Comparison of ENCODE assay signal across 12 cellular contexts in the genomic region with DNA sequence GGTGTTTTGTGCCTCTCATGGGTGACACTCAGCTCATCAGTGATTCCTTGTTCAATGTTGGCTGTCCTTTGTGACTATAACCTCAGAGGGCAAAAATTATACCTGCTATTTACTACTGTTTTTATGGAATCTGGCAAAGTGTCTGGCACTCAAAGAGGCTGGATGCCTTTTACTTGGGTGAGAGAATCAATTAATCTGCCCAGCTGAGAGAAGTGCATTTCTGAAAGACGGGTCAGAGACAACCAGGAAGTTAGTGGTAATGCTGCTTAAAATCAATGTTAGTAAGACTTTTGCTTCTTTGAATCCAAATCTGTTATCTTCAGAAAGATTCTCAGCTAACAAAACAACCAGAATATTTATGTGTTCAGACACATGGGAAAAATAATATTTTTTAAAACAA.
"Had no signal": no experiment of that assay in that cellular context is flagged by ENCODE, and none has a peak within 500 bp of the region (broad histone marks: within the 10 kb centered on the region; RNA-seq: fewer than 3 reads in every experiment).

No MANE protein-coding gene starts in this region.

- H3K4me3 ChIP-seq: breast epithelium, esophagus muscularis mucosa, ovary, tibial artery, vagina had no signal

- H3K27ac ChIP-seq: breast epithelium, esophagus muscularis mucosa, ovary, tibial artery, vagina had no signal

- H3K4me1 Mint-ChIP-seq: neural crest cell had no signal

- ATAC-seq: left lobe of liver had no signal

- DNase-seq: activated CD4-positive, CD25-positive, alpha-beta regulatory T cell treated with anti-CD3 and anti-CD28 coated beads, Interleukin-2, amount 50 U/mL, for 72 hours; activated naive CD4-positive, alpha-beta T cell treated with anti-CD3 and anti-CD28 coated beads, Interleukin-2, amount 50 U/mL, for 16 hours; mammary epithelial cell; ovary; stimulated activated CD4-positive, alpha-beta T cell treated with anti-CD3 and anti-CD28 coated beads, Interleukin-4, amount 100 ng/mL, for 4 hours; T-helper 9 cell; tibial artery had no signal

- H3K9me3 Mint-ChIP-seq: neural crest cell had no signal

- H3K27me3 ChIP-seq: breast epithelium, esophagus muscularis mucosa, ovary, tibial artery, vagina had no signal

- H3K4me1 ChIP-seq: breast epithelium, vagina had no signal

- H3K4me3 Mint-ChIP-seq: neural crest cell had no signal

- H3K9me3 ChIP-seq: breast epithelium, esophagus muscularis mucosa, ovary, tibial artery, vagina had no signal

- H3K36me3 ChIP-seq: breast epithelium, esophagus muscularis mucosa, ovary, tibial artery, vagina had no signal
